ENCODE assay signal across 19 cellular contexts in genomic region chr9:126001581-126002225, GRCh38.
"Had no signal": no experiment of that assay in that cellular context is flagged by ENCODE, and none has a peak within 500 bp of the region (broad histone marks: within the 10 kb centered on the region; RNA-seq: fewer than 3 reads in every experiment).

No MANE protein-coding gene starts in this region.

- DNase-seq: activated CD4-positive, alpha-beta memory T cell treated with anti-CD3 and anti-CD28 coated beads for 36 hours; activated CD4-positive, alpha-beta T cell treated with anti-CD3 and anti-CD28 coated beads for 4 hours; activated CD8-positive, alpha-beta memory T cell treated with anti-CD3 and anti-CD28 coated beads, Interleukin-2, amount 10 ng/mL, durations not matched to agents 7 days and 5 days; activated naive CD4-positive, alpha-beta T cell treated with anti-CD3 and anti-CD28 coated beads for 36 hours; brain microvascular endothelial cell; head of caudate nucleus; mesendoderm; nucleus accumbens; retina; stimulated activated naive CD8-positive, alpha-beta T cell treated with anti-CD3 and anti-CD28 coated beads, Interleukin-15, Interleukin-2, amounts not matched to agents 100 U/mL and 50 U/mL, for 24 hours; substantia nigra had no signal

- H3K27me3 Mint-ChIP-seq: activated CD4-positive, alpha-beta memory T cell treated with anti-CD3 and anti-CD28 coated beads for 36 hours; activated CD8-positive, alpha-beta memory T cell treated with anti-CD3 and anti-CD28 coated beads, Interleukin-2, amount 10 ng/mL, durations not matched to agents 7 days and 5 days; activated T-helper 17 cell treated with anti-CD3 and anti-CD28 coated beads, Interleukin-2, amount 50 U/mL, for 72 hours had no signal

- H3K9me3 ChIP-seq: vagina had no signal

- H3K27ac Mint-ChIP-seq: activated B cell treated with CpG ODN at 0.5 μM for 24 hours; activated CD4-positive, alpha-beta memory T cell treated with anti-CD3 and anti-CD28 coated beads for 36 hours; activated CD8-positive, alpha-beta memory T cell treated with anti-CD3 and anti-CD28 coated beads, Interleukin-2, amount 10 ng/mL, durations not matched to agents 7 days and 5 days; activated naive CD4-positive, alpha-beta T cell treated with anti-CD3 and anti-CD28 coated beads for 36 hours; activated T-helper 17 cell treated with anti-CD3 and anti-CD28 coated beads, Interleukin-2, amount 50 U/mL, for 72 hours; naive thymus-derived CD8-positive, alpha-beta T cell; T-helper 2 cell treated with Interferon-gamma antibody and Interleukin-4, amounts not matched to agents 5 μg/mL and 100 μg/mL, for 36 hours had no signal

- H3K4me1 ChIP-seq: tibial nerve, vagina had no signal

- H3K27ac ChIP-seq: brain microvascular endothelial cell, coronary artery, tibial nerve, vagina had no signal

- H3K4me3 Mint-ChIP-seq: activated B cell treated with CpG ODN at 0.5 μM for 24 hours; activated CD4-positive, alpha-beta memory T cell treated with anti-CD3 and anti-CD28 coated beads for 36 hours; activated CD8-positive, alpha-beta memory T cell treated with anti-CD3 and anti-CD28 coated beads, Interleukin-2, amount 10 ng/mL, durations not matched to agents 7 days and 5 days; activated naive CD4-positive, alpha-beta T cell treated with anti-CD3 and anti-CD28 coated beads for 36 hours; activated T-helper 17 cell treated with anti-CD3 and anti-CD28 coated beads, Interleukin-2, amount 50 U/mL, for 72 hours; central memory CD8-positive, alpha-beta T cell; naive thymus-derived CD8-positive, alpha-beta T cell; T-helper 2 cell treated with Interferon-gamma antibody and Interleukin-4, amounts not matched to agents 5 μg/mL and 100 μg/mL, for 36 hours had no signal

- H3K27me3 ChIP-seq: brain microvascular endothelial cell, tibial nerve, vagina had no signal

- H3K4me1 Mint-ChIP-seq: activated B cell treated with CpG ODN at 0.5 μM for 24 hours; activated CD8-positive, alpha-beta memory T cell treated with anti-CD3 and anti-CD28 coated beads, Interleukin-2, amount 10 ng/mL, durations not matched to agents 7 days and 5 days; activated T-helper 17 cell treated with anti-CD3 and anti-CD28 coated beads, Interleukin-2, amount 50 U/mL, for 72 hours; central memory CD8-positive, alpha-beta T cell had no signal

- H3K4me3 ChIP-seq: coronary artery, tibial nerve, vagina had no signal

- H3K36me3 ChIP-seq: brain microvascular endothelial cell, tibial nerve, vagina had no signal

- H3K9me3 Mint-ChIP-seq: activated B cell treated with CpG ODN at 0.5 μM for 24 hours; activated CD4-positive, alpha-beta memory T cell treated with anti-CD3 and anti-CD28 coated beads for 36 hours; activated naive CD4-positive, alpha-beta T cell treated with anti-CD3 and anti-CD28 coated beads for 36 hours; activated T-helper 17 cell treated with anti-CD3 and anti-CD28 coated beads, Interleukin-2, amount 50 U/mL, for 72 hours; central memory CD8-positive, alpha-beta T cell; T-helper 2 cell treated with Interferon-gamma antibody and Interleukin-4, amounts not matched to agents 5 μg/mL and 100 μg/mL, for 36 hours had no signal

- H3K36me3 Mint-ChIP-seq: activated CD4-positive, alpha-beta memory T cell treated with anti-CD3 and anti-CD28 coated beads for 36 hours; activated CD8-positive, alpha-beta memory T cell treated with anti-CD3 and anti-CD28 coated beads, Interleukin-2, amount 10 ng/mL, durations not matched to agents 7 days and 5 days; naive thymus-derived CD8-positive, alpha-beta T cell had no signal
